Comparison of ENCODE assay signal across 1 cellular context in genomic region chr1:18902523-18903312, GRCh38.
A peak's percentile ranks its signal among the peaks of the same experiment; 100 is the strongest.
TF ChIP-seq lines count a peak whose summit lies in the region.

Gene ALDH4A1, minus strand, starts transcription at chr1:18902555. Its CDS starts 32 bp downstream, at chr1:18902523.

TF ChIP-seq in HEK293, 187 proteins besides CTCF, POLR2A, EP300 and RAD21 (continued from another document and continues in another):
- no peak for TF ChIP-seq ZNF488 (tag by site-specific recombination; IDR thresholded peaks at IDR 0.05)
- no peak for TF ChIP-seq ZBTB1 (tag by site-specific recombination; IDR thresholded peaks at IDR 0.05)
- no peak for TF ChIP-seq ZNF280C (tag by site-specific recombination; IDR thresholded peaks at IDR 0.05)
- TF ChIP-seq ZNF2 (tag by site-specific recombination; IDR thresholded peaks at IDR 0.05) = 0 out of 2 replicates have a peak, but pooled peaks have one; percentile 38
- TF ChIP-seq ZNF324 (tag by site-specific recombination; IDR thresholded peaks at IDR 0.05) = no peak
- peak; percentile 50; the same call in 1 of the 2 replicates for TF ChIP-seq ZBTB44 (tag by site-specific recombination; IDR thresholded peaks at IDR 0.05)
- no peak for TF ChIP-seq ZNF18 (tag by site-specific recombination; IDR thresholded peaks at IDR 0.05)
- TF ChIP-seq ZNF211 (tag by site-specific recombination; IDR thresholded peaks at IDR 0.05; ENCODE audit: low read depth) = no peak
- TF ChIP-seq ZNF704 (tag by site-specific recombination; IDR thresholded peaks at IDR 0.05) = no peak
- TF ChIP-seq ZNF214 (tag by site-specific recombination; IDR thresholded peaks at IDR 0.05; ENCODE audit: borderline replicate concordance) = no peak
- no peak for TF ChIP-seq ZNF433 (tag by site-specific recombination; IDR thresholded peaks at IDR 0.05; ENCODE audit: low read depth)
- no peak for TF ChIP-seq MYNN (tag by site-specific recombination; IDR thresholded peaks at IDR 0.05; ENCODE audit: borderline replicate concordance)
- no peak for TF ChIP-seq ZNF157 (tag by site-specific recombination; IDR thresholded peaks at IDR 0.05)
- TF ChIP-seq ZBTB11 (tag by site-specific recombination; conservative IDR thresholded peaks at IDR 0.05; ENCODE audit: low read depth) = no peak; the same call in 1 of the 2 replicates
- TF ChIP-seq ZFP41 (tag by site-specific recombination; IDR thresholded peaks at IDR 0.05; ENCODE audit: borderline replicate concordance) = no peak
- no peak for TF ChIP-seq ZNF521 (tag by site-specific recombination; IDR thresholded peaks at IDR 0.05)
- TF ChIP-seq ZNF514 (tag by site-specific recombination; IDR thresholded peaks at IDR 0.05) = no peak
- TF ChIP-seq ZFHX2 (tag by site-specific recombination; conservative IDR thresholded peaks at IDR 0.05) = no peak
- no peak for TF ChIP-seq SCRT1 (tag by site-specific recombination; IDR thresholded peaks at IDR 0.05; ENCODE audit: borderline replicate concordance)
- TF ChIP-seq ZNF19 (tag by site-specific recombination; IDR thresholded peaks at IDR 0.05; ENCODE audit: low read depth) = no peak
- no peak for TF ChIP-seq BCL11B (tag by site-specific recombination; IDR thresholded peaks at IDR 0.05; ENCODE audit: low read depth)
- peak; percentile 58 for TF ChIP-seq GLIS2 (tag by site-specific recombination; IDR thresholded peaks at IDR 0.05)
- peak; percentile 100 for TF ChIP-seq KLF10 (tag by site-specific recombination; IDR thresholded peaks at IDR 0.05)
- no peak for TF ChIP-seq ZFP69B (tag by site-specific recombination; IDR thresholded peaks at IDR 0.05)
- TF ChIP-seq ZNF169 (tag by site-specific recombination; IDR thresholded peaks at IDR 0.05) = no peak
- TF ChIP-seq ZSCAN18 (tag by site-specific recombination; IDR thresholded peaks at IDR 0.05) = 0 out of 2 replicates have a peak, but pooled peaks have one; percentile 51
- TF ChIP-seq ZNF48 (tag by site-specific recombination; IDR thresholded peaks at IDR 0.05) = no peak
- no peak for TF ChIP-seq ZNF571 (tag by site-specific recombination; IDR thresholded peaks at IDR 0.05)
- TF ChIP-seq ZNF707 (tag by site-specific recombination; IDR thresholded peaks at IDR 0.05) = no peak
- TF ChIP-seq ELK4 (IDR thresholded peaks at IDR 0.05; ENCODE audit: borderline replicate concordance, low read depth, low read length) = no peak
- TF ChIP-seq ZNF513 (tag by site-specific recombination; IDR thresholded peaks at IDR 0.05) = no peak
- peak; percentile 48 for TF ChIP-seq ZBTB8A (tag by site-specific recombination; IDR thresholded peaks at IDR 0.05)
- no peak for TF ChIP-seq GFI1B (tag by site-specific recombination; IDR thresholded peaks at IDR 0.05)
- TF ChIP-seq ZNF558 (tag by site-specific recombination; IDR thresholded peaks at IDR 0.05) = no peak
- TF ChIP-seq ZNF426 (tag by site-specific recombination; IDR thresholded peaks at IDR 0.05) = no peak
- TF ChIP-seq ZBTB21 (tag by site-specific recombination; IDR thresholded peaks at IDR 0.05) = no peak
- TF ChIP-seq ZNF654 (tag by site-specific recombination; IDR thresholded peaks at IDR 0.05; ENCODE audit: low read depth) = no peak
- 0 out of 2 replicates have a peak, but pooled peaks have one; percentile 30 for TF ChIP-seq ZEB2 (tag by site-specific recombination; IDR thresholded peaks at IDR 0.05)
- TF ChIP-seq FEZF1 (tag by site-specific recombination; IDR thresholded peaks at IDR 0.05) = no peak
- no peak; the same call in 1 of the 2 replicates for TF ChIP-seq ZBTB10 (tag by site-specific recombination; IDR thresholded peaks at IDR 0.05)
- TF ChIP-seq ZNF112 (tag by site-specific recombination; IDR thresholded peaks at IDR 0.05) = no peak
- peak; percentile 4; the same call in 1 of the 2 replicates for TF ChIP-seq ZNF561 (tag by site-specific recombination; IDR thresholded peaks at IDR 0.05; ENCODE audit: borderline replicate concordance)
